ENCODE assay signal across 8 cellular contexts in genomic region chr17:55356440-55357328, GRCh38.
DNase-seq lines count a peak whose midpoint lies in the region; ATAC-seq, FAIRE-seq and TF ChIP-seq lines count a peak whose summit lies in the region.

No MANE protein-coding gene starts in this region.

- no peak overlapping the region for H3K4me3 Mint-ChIP-seq in activated T-cell treated with anti-CD3 and anti-CD28 coated beads, Interleukin-2, amount 50 U/mL, for 72 hours
- H3K4me3 Mint-ChIP-seq in osteocyte (ENCODE audit: unreplicated experiment): no peak overlapping the region

- TF ChIP-seq CTCF in fibroblast of villous mesenchyme (IDR thresholded peaks at IDR 0.05; ENCODE audit: insufficient read depth, low read depth, low read length) (peak; percentile 86), osteocyte (IDR thresholded peaks at IDR 0.05) (peak; percentile 76), upper lobe of right lung (IDR thresholded peaks at IDR 0.05) (peak; percentile 90)

- H3K27me3 ChIP-seq in upper lobe of right lung: no peaks in the 10 kb centered on the region

- peaks cover 39% of the 10 kb centered on the region for H3K27me3 Mint-ChIP-seq in activated T-cell treated with anti-CD3 and anti-CD28 coated beads, Interleukin-2, amount 50 U/mL, for 72 hours (ENCODE audit: low read depth)
- H3K27me3 Mint-ChIP-seq in osteocyte (ENCODE audit: unreplicated experiment): peaks cover 30% of the 10 kb centered on the region

- H3K4me1 ChIP-seq in upper lobe of right lung: no peaks in the 10 kb centered on the region

- peaks cover 7% of the 10 kb centered on the region for H3K9me3 ChIP-seq in upper lobe of right lung

- peaks cover 6 to 10% of the 10 kb centered on the region in 2 donors for H3K36me3 Mint-ChIP-seq in activated T-cell treated with anti-CD3 and anti-CD28 coated beads, Interleukin-2, amount 50 U/mL, for 72 hours (ENCODE audit: insufficient read depth in 2 of 2)
- no peaks in the 10 kb centered on the region for H3K36me3 Mint-ChIP-seq in osteocyte (ENCODE audit: unreplicated experiment)

- FAIRE-seq in H54 (lab: Jason Lieb, UNC): peak; percentile 98

- intact Hi-C loops in upper lobe of right lung (cut with DNase I): no loop called here

- H3K9me3 Mint-ChIP-seq in activated T-cell treated with anti-CD3 and anti-CD28 coated beads, Interleukin-2, amount 50 U/mL, for 72 hours: peaks cover 7 to 8% of the 10 kb centered on the region in 2 donors
- H3K9me3 Mint-ChIP-seq in osteocyte (ENCODE audit: unreplicated experiment): peaks cover 11% of the 10 kb centered on the region

- H3K27ac Mint-ChIP-seq in activated T-cell treated with anti-CD3 and anti-CD28 coated beads, Interleukin-2, amount 50 U/mL, for 72 hours: no peak overlapping the region
- H3K27ac Mint-ChIP-seq in osteocyte (ENCODE audit: unreplicated experiment): no peak overlapping the region

- peak; percentile 49 for DNase-seq in GDM1 (lab: John Stamatoyannopoulos, UW)
- peak; percentile 53 for DNase-seq in H54 (ENCODE audit: insufficient read length, low spot score)
- DNase-seq in LHCN-M2 (ENCODE audit: low read depth): peak; percentile 66
- peak; percentile 75 for DNase-seq in RKO (ENCODE audit: low spot score)
- peak; percentile 76 to 82 for DNase-seq in activated T-cell treated with anti-CD3 and anti-CD28 coated beads, Interleukin-2, amount 50 U/mL, for 72 hours
- DNase-seq in fibroblast of villous mesenchyme (ENCODE audit: low read depth): peak; percentile 64
- no peak for DNase-seq in osteocyte (ENCODE audit: extremely low spot score, unreplicated experiment)
- DNase-seq in upper lobe of right lung: no peak

- H3K4me3 ChIP-seq in fibroblast of villous mesenchyme (ENCODE audit: low read depth, low read length): no peak overlapping the region
- H3K4me3 ChIP-seq in upper lobe of right lung: no peak overlapping the region

- peak; percentile 88 to 93 for ATAC-seq in activated T-cell treated with anti-CD3 and anti-CD28 coated beads, Interleukin-2, amount 50 U/mL, for 72 hours (replicated peaks in 1 of 2)
- peak; percentile 93 for ATAC-seq in upper lobe of right lung

- no peak for TF ChIP-seq POLR2A in H54 (IDR thresholded peaks at IDR 0.05; ENCODE audit: low read depth, low read length)

- H3K27ac ChIP-seq in upper lobe of right lung: no peak overlapping the region

- no peaks in the 10 kb centered on the region for H3K4me1 Mint-ChIP-seq in activated T-cell treated with anti-CD3 and anti-CD28 coated beads, Interleukin-2, amount 50 U/mL, for 72 hours (ENCODE audit: low read depth)
- no peaks in the 10 kb centered on the region for H3K4me1 Mint-ChIP-seq in osteocyte (ENCODE audit: unreplicated experiment)

- no peaks in the 10 kb centered on the region for H3K36me3 ChIP-seq in upper lobe of right lung

Comparison
In these comparisons a context has a peak if more than half of its experiments do, and no peak if none do; other contexts are left out.
1. DNase-seq: peak in GDM1 (single experiment), H54 (single experiment), LHCN-M2 (single experiment), RKO (single experiment), activated T-cell treated with anti-CD3 and anti-CD28 coated beads, Interleukin-2, amount 50 U/mL, for 72 hours (2 of 2) and fibroblast of villous mesenchyme (single experiment); none in osteocyte (single experiment) and upper lobe of right lung (single experiment).
2. Peak in every context shown above with its lines, with median percentiles within 50 percentile points of each other: CTCF ChIP-seq.